17 cellular contexts compared by ENCODE assay signal in genomic region chr7:50659329-50659965, GRCh38.
DNase-seq lines count a peak whose midpoint lies in the region; ATAC-seq, FAIRE-seq and TF ChIP-seq lines count a peak whose summit lies in the region.
"Had no signal": no experiment of that assay in that cellular context is flagged by ENCODE, and none has a peak within 500 bp of the region (broad histone marks: within the 10 kb centered on the region; RNA-seq: fewer than 3 reads in every experiment).

No MANE protein-coding gene starts in this region.

- H3K4me1 Mint-ChIP-seq in activated CD4-positive, alpha-beta T cell treated with anti-CD3 and anti-CD28 coated beads for 36 hours: peaks cover 48% of the 10 kb centered on the region
- peaks cover 45% of the 10 kb centered on the region for H3K4me1 Mint-ChIP-seq in CD4-positive, alpha-beta T cell (ENCODE audit: low read depth)

- no peak for FAIRE-seq in small intestine (lab: Jason Lieb, UNC)
- FAIRE-seq: A204.1, keratinocyte had no signal

- H3K36me3 ChIP-seq in neutrophil (no peaks in the 10 kb centered on the region), small intestine (ENCODE audit: control insufficient read depth in 2 of 2, insufficient read depth in 2 of 2, low read length in 2 of 2) (no peaks in the 10 kb centered on the region)

- H3K27ac Mint-ChIP-seq in activated CD4-positive, alpha-beta T cell treated with anti-CD3 and anti-CD28 coated beads for 36 hours: peak overlapping the region; percentile 87
- H3K27ac Mint-ChIP-seq in CD4-positive, alpha-beta T cell: peak overlapping the region; percentile 81

- no peaks in the 10 kb centered on the region for H3K36me3 Mint-ChIP-seq in activated CD4-positive, alpha-beta T cell treated with anti-CD3 and anti-CD28 coated beads for 36 hours (ENCODE audit: low read depth)
- no peaks in the 10 kb centered on the region for H3K36me3 Mint-ChIP-seq in CD4-positive, alpha-beta T cell (ENCODE audit: low read depth)

- no peaks in the 10 kb centered on the region for H3K9me3 Mint-ChIP-seq in activated CD4-positive, alpha-beta T cell treated with anti-CD3 and anti-CD28 coated beads for 36 hours (ENCODE audit: low read depth)
- no peaks in the 10 kb centered on the region for H3K9me3 Mint-ChIP-seq in CD4-positive, alpha-beta T cell

- no peak for ATAC-seq in activated CD4-positive, alpha-beta T cell treated with anti-CD3 and anti-CD28 coated beads for 36 hours
- no peak for ATAC-seq in CD4-positive, alpha-beta T cell (ENCODE audit: poor library complexity)
- ATAC-seq: heart right ventricle had no signal

- TF ChIP-seq CTCF in CD4-positive, alpha-beta T cell (IDR thresholded peaks at IDR 0.05): no peak
- no peak for TF ChIP-seq CTCF in coronary artery (IDR thresholded peaks at IDR 0.05)
- TF ChIP-seq CTCF in neutrophil (IDR thresholded peaks at IDR 0.05): no peak

- no peak overlapping the region for H3K4me3 Mint-ChIP-seq in activated CD4-positive, alpha-beta T cell treated with anti-CD3 and anti-CD28 coated beads for 36 hours
- peak overlapping the region; percentile 91 for H3K4me3 Mint-ChIP-seq in CD4-positive, alpha-beta T cell

- CTCF ChIA-PET in activated CD4-positive, alpha-beta T cell treated with anti-CD3 and anti-CD28 coated beads for 36 hours (lab: Charles Lee): no interaction called here
- CTCF ChIA-PET in CD4-positive, alpha-beta T cell (lab: Charles Lee): interaction anchor here (1.4 kb wide), 1 partner anchor 26 kb away, joined by 3 read pairs; no protein-coding TSS in a partner anchor

- H3K27ac ChIP-seq in CD4-positive, alpha-beta T cell (ENCODE audit: low read depth, low read length): no peak overlapping the region
- H3K27ac ChIP-seq in coronary artery (no peak overlapping the region), neutrophil (peak overlapping the region; percentile 60), small intestine (ENCODE audit: low read depth in 1 of 2, low read length in 1 of 2) (no peak overlapping the region)

- 89 to 95% (median 92%) methylated on average over 17 of the region's 17 CpGs for WGBS in small intestine, 3 donors

- H3K27me3 Mint-ChIP-seq in activated CD4-positive, alpha-beta T cell treated with anti-CD3 and anti-CD28 coated beads for 36 hours: no peaks in the 10 kb centered on the region
- no peaks in the 10 kb centered on the region for H3K27me3 Mint-ChIP-seq in CD4-positive, alpha-beta T cell

- H3K4me1 ChIP-seq in neutrophil (ENCODE audit: control insufficient read depth in 1 of 2, insufficient read depth in 1 of 2, low read depth in 1 of 2, low read length in 1 of 2) (peaks cover 45 to 61% of the 10 kb centered on the region in 2 experiments), small intestine (ENCODE audit: control insufficient read depth in 2 of 2, insufficient read depth in 1 of 2, low read depth in 1 of 2, low read length in 1 of 2) (peaks cover 0 to 4% of the 10 kb centered on the region in 2 donors)

- no peaks in the 10 kb centered on the region for H3K27me3 ChIP-seq in CD4-positive, alpha-beta T cell (ENCODE audit: control insufficient read depth, insufficient read depth, low read length)
- H3K27me3 ChIP-seq in neutrophil (no peaks in the 10 kb centered on the region), small intestine (ENCODE audit: control insufficient read depth in 2 of 2, insufficient read depth in 2 of 2, low read length in 2 of 2) (no peaks in the 10 kb centered on the region)
- H3K27me3 ChIP-seq: heart right ventricle, MG63 had no signal

- no peaks in the 10 kb centered on the region for H3K9me3 ChIP-seq in CD4-positive, alpha-beta T cell (ENCODE audit: control insufficient read depth, low read length)
- H3K9me3 ChIP-seq in neutrophil (no peaks in the 10 kb centered on the region), small intestine (ENCODE audit: control insufficient read depth, low read depth) (no peaks in the 10 kb centered on the region)
- H3K9me3 ChIP-seq: heart right ventricle, MG63 had no signal

- POLR2A ChIA-PET in activated CD4-positive, alpha-beta T cell treated with anti-CD3 and anti-CD28 coated beads for 36 hours (lab: Charles Lee): no interaction called here
- POLR2A ChIA-PET in CD4-positive, alpha-beta T cell (lab: Charles Lee): interaction anchor here (1.6 kb wide), 1 partner anchor 81 kb away, joined by 4 read pairs; no protein-coding TSS in a partner anchor

- DNase-seq in activated CD4-positive, alpha-beta T cell treated with anti-CD3 and anti-CD28 coated beads for 36 hours: no peak
- no peak for DNase-seq in activated CD4-positive, alpha-beta T cell treated with anti-CD3 and anti-CD28 coated beads, Interleukin-2, amount 50 U/mL, for 48 hours
- no peak for DNase-seq in CD4-positive, alpha-beta T cell
- peak; percentile 46 for DNase-seq in coronary artery (ENCODE audit: low spot score)
- DNase-seq in small intestine: no peak
- no peak for DNase-seq in Ammon's horn (ENCODE audit: low spot score)
- no peak for DNase-seq in kidney glomerular epithelial cell (lab: John Stamatoyannopoulos, UW)
- DNase-seq: HCEC 1CT, heart right ventricle, MG63, midbrain, NCI-H1694 treated with DMSO at 0.1 percent for 48 hours, NCI-H446, occipital lobe had no signal

- H3K4me3 ChIP-seq in coronary artery: no peak overlapping the region
- peak overlapping the region in 1 of 2 experiments; percentile 60 for H3K4me3 ChIP-seq in neutrophil (ENCODE audit: low read depth in 1 of 2, low read length in 1 of 2)
- H3K4me3 ChIP-seq in small intestine (ENCODE audit: low read depth in 1 of 2, low read length in 2 of 2): no peak overlapping the region
- H3K4me3 ChIP-seq: MG63 had no signal

- intact Hi-C loops in activated CD4-positive, alpha-beta T cell treated with anti-CD3 and anti-CD28 coated beads for 36 hours (cut with DNase I, micrococcal nuclease): no loop called here
- intact Hi-C loops in CD4-positive, alpha-beta T cell (cut with DNase I, micrococcal nuclease): no loop called here
